8 cellular contexts compared by ENCODE assay signal in genomic region chr3:134374791-134375541, GRCh38. TPM values are rescaled to one million over a fixed set of nuclear protein-coding genes. Genes with fewer than 3 reads are reported as not detected.
A peak's percentile ranks its signal among the peaks of the same experiment; 100 is the strongest.
DNase-seq lines count a peak whose midpoint lies in the region; ATAC-seq and TF ChIP-seq lines count a peak whose summit lies in the region.

No MANE protein-coding gene starts in this region.

- peak overlapping the region; percentile 99 for H3K4me3 Mint-ChIP-seq in HFFc6

- peaks cover 39% of the 10 kb centered on the region for H3K4me1 Mint-ChIP-seq in HFFc6 (ENCODE audit: low read depth)

- peaks cover 32% of the 10 kb centered on the region for H3K36me3 Mint-ChIP-seq in HFFc6 (ENCODE audit: low read depth)

- peak overlapping the region; percentile 94 for H3K27ac Mint-ChIP-seq in HFFc6

- H3K27me3 Mint-ChIP-seq in HFFc6 (ENCODE audit: insufficient read depth): peaks cover 34% of the 10 kb centered on the region

- DNase-seq in AG10803 (ENCODE audit: low read depth) (no peak), HFFc6 (peak; percentile 69), Right ventricle myocardium superior (peak; percentile 75), pons (ENCODE audit: low spot score) (peak; percentile 17), putamen (ENCODE audit: low spot score) (no peak)
- DNase-seq in stimulated activated CD4-positive, alpha-beta T cell treated with anti-CD3 and anti-CD28 coated beads, Interleukin-4, amount 100 ng/mL, for 4 hours: no peak

- H3K9me3 Mint-ChIP-seq in HFFc6: peaks cover 7% of the 10 kb centered on the region

- ATAC-seq in Right ventricle myocardium superior (ENCODE audit: poor library complexity): peak; percentile 38
- ATAC-seq in HG03571 (IDR thresholded peaks at IDR 0.05; ENCODE audit: unreplicated experiment): no peak

- intact Hi-C loops in Right ventricle myocardium superior (cut with DNase I): loop anchor here (5.0 kb wide), 1 partner anchor 97 kb away; no protein-coding TSS in a partner anchor

- peak; percentile 3 for TF ChIP-seq CTCF in AG10803 (conservative IDR thresholded peaks at IDR 0.05; ENCODE audit: low read length)
- TF ChIP-seq CTCF in HFFc6 (IDR thresholded peaks at IDR 0.05): peak; percentile 7; the same call in 1 of the 2 replicates
- TF ChIP-seq CTCF in VCaP (conservative IDR thresholded peaks at IDR 0.05): no peak

- H3K4me3 ChIP-seq in AG10803 (ENCODE audit: low read length): peak overlapping the region; percentile 75

- H3K27ac ChIP-seq in VCaP: peak overlapping the region; percentile 74

RNA-seq across cellular contexts. Expression of gene AMOTL2, which starts 0.7 kb away (rescaled TPM):
- 100 to 1,000 TPM; 244 to 311 (median 274) TPM for total RNA-seq in HFFc6 (2021; fragmentation: NEBNext Ultra II Directional; extraction: Animal tissue kit (Norgen Biotek cat#: 25700))
- total RNA-seq in Right ventricle myocardium superior: 63.0 TPM

Comparison
In these comparisons a context has a peak if more than half of its experiments do, and no peak if none do; other contexts are left out.
1. DNase-seq: peak in HFFc6 (single experiment), Right ventricle myocardium superior (single experiment) and pons (single experiment); none in AG10803 (single experiment), putamen (single experiment) and stimulated activated CD4-positive, alpha-beta T cell treated with anti-CD3 and anti-CD28 coated beads, Interleukin-4, amount 100 ng/mL, for 4 hours (0 of 2).